2 cellular contexts compared by ENCODE assay signal in the genomic region with DNA sequence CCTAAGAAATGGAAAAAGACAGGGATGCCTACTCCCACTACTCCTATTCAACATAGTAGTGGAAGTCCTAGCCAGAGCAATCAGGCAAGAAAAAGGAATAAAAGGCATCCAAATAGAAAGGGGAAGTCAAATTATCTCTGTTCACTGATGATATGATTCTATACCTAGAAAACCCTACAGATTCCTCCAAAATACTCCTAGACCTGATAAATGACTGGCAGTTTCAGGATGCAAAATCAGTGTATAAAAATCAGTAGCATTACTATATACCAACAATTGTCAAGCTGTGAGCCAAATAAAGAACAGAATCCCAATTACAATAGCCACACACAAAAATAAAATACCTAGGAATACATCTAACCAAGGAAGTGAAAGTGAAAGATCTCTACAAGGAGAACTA.
TF ChIP-seq lines count a peak whose summit lies in the region.

No MANE protein-coding gene starts in this region.

TF ChIP-seq in K562, 482 proteins besides CTCF, POLR2A, EP300 and RAD21:
- no peak for TF ChIP-seq CEBPG (CRISPR knock-in tag; IDR thresholded peaks at IDR 0.05)
- no peak for TF ChIP-seq CEBPG (tag; conservative IDR thresholded peaks at IDR 0.05 in 1 of 2, IDR thresholded peaks at IDR 0.05 in 1 of 2)
- 0 out of 2 replicates have a peak, but pooled peaks have one; percentile 5 for TF ChIP-seq TCF3 (CRISPR knock-in tag; IDR thresholded peaks at IDR 0.05)
- no peak for TF ChIP-seq GATAD2A (IDR thresholded peaks at IDR 0.05)
- no peak for TF ChIP-seq BRD9 (IDR thresholded peaks at IDR 0.05; ENCODE audit: low read depth, partially characterized antibody)
- no peak for TF ChIP-seq NR2C1 (IDR thresholded peaks at IDR 0.05)
- no peak for TF ChIP-seq NR2C1 (tag; IDR thresholded peaks at IDR 0.05)
- peak; percentile 54 to 68; a peak in 3 of 4 replicates for TF ChIP-seq KDM1A (IDR thresholded peaks at IDR 0.05)
- no peak for TF ChIP-seq EP400 (IDR thresholded peaks at IDR 0.05)
- TF ChIP-seq NR1H2 (CRISPR knock-in tag; IDR thresholded peaks at IDR 0.05), result no peak
- TF ChIP-seq SMC3 (conservative IDR thresholded peaks at IDR 0.05; ENCODE audit: insufficient read depth, low read depth, low read length), result no peak
- TF ChIP-seq CBX8 (IDR thresholded peaks at IDR 0.05; ENCODE audit: borderline replicate concordance, extremely low read depth, low read depth, low read length, poor library complexity, severe bottlenecking), result no peak
- TF ChIP-seq SMAD3 (CRISPR knock-in tag; conservative IDR thresholded peaks at IDR 0.05), result no peak
- peak in 1 of 2 experiments; percentile 39; a peak in 1 of 4 replicates for TF ChIP-seq HDAC1 (IDR thresholded peaks at IDR 0.05)
- TF ChIP-seq SPI1 (IDR thresholded peaks at IDR 0.05; ENCODE audit: borderline replicate concordance, low read depth, low read length), result peak; percentile 49; the same call in 1 of the 2 replicates
- TF ChIP-seq, protein P1, sequence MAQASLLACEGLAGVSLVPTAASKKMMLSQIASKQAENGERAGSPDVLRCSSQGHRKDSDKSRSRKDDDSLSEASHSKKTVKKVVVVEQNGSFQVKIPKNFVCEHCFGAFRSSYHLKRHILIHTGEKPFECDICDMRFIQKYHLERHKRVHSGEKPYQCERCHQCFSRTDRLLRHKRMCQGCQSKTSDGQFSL (CRISPR knock-in tag; IDR thresholded peaks at IDR 0.05), result no peak
- TF ChIP-seq, protein P1 (tag; IDR thresholded peaks at IDR 0.05), result no peak
- no peak for TF ChIP-seq ZNF174 (CRISPR knock-in tag; IDR thresholded peaks at IDR 0.05)
- TF ChIP-seq MAFG (tag; conservative IDR thresholded peaks at IDR 0.05), result 0 out of 2 replicates have a peak, but pooled peaks have one; percentile 10
- TF ChIP-seq PTBP1 (IDR thresholded peaks at IDR 0.05; ENCODE audit: low read depth, low read length), result no peak
- no peak for TF ChIP-seq TCF7L2 (IDR thresholded peaks at IDR 0.05; ENCODE audit: low read depth, low read length)
- TF ChIP-seq RCOR1 (IDR thresholded peaks at IDR 0.05; ENCODE audit: borderline replicate concordance in 1 of 2, low read depth in 2 of 2, low read length in 2 of 2), result peak in 1 of 2 experiments; percentile 67; a peak in 2 of 4 replicates
- no peak for TF ChIP-seq ESRRA (IDR thresholded peaks at IDR 0.05; ENCODE audit: borderline replicate concordance, low read depth)
- TF ChIP-seq ADNP (tag; IDR thresholded peaks at IDR 0.05), result 0 out of 2 replicates have a peak, but pooled peaks have one; percentile 22
- TF ChIP-seq, protein P2, sequence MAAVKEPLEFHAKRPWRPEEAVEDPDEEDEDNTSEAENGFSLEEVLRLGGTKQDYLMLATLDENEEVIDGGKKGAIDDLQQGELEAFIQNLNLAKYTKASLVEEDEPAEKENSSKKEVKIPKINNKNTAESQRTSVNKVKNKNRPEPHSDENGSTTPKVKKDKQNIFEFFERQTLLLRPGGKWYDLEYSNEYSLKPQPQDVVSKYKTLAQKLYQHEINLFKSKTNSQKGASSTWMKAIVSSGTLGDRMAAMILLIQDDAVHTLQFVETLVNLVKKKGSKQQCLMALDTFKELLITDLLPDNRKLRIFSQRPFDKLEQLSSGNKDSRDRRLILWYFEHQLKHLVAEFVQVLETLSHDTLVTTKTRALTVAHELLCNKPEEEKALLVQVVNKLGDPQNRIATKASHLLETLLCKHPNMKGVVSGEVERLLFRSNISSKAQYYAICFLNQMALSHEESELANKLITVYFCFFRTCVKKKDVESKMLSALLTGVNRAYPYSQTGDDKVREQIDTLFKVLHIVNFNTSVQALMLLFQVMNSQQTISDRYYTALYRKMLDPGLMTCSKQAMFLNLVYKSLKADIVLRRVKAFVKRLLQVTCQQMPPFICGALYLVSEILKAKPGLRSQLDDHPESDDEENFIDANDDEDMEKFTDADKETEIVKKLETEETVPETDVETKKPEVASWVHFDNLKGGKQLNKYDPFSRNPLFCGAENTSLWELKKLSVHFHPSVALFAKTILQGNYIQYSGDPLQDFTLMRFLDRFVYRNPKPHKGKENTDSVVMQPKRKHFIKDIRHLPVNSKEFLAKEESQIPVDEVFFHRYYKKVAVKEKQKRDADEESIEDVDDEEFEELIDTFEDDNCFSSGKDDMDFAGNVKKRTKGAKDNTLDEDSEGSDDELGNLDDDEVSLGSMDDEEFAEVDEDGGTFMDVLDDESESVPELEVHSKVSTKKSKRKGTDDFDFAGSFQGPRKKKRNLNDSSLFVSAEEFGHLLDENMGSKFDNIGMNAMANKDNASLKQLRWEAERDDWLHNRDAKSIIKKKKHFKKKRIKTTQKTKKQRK (IDR thresholded peaks at IDR 0.05; ENCODE audit: borderline replicate concordance, low read depth, low read length), result no peak
- TF ChIP-seq, protein P3, sequence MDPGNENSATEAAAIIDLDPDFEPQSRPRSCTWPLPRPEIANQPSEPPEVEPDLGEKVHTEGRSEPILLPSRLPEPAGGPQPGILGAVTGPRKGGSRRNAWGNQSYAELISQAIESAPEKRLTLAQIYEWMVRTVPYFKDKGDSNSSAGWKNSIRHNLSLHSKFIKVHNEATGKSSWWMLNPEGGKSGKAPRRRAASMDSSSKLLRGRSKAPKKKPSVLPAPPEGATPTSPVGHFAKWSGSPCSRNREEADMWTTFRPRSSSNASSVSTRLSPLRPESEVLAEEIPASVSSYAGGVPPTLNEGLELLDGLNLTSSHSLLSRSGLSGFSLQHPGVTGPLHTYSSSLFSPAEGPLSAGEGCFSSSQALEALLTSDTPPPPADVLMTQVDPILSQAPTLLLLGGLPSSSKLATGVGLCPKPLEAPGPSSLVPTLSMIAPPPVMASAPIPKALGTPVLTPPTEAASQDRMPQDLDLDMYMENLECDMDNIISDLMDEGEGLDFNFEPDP (CRISPR knock-in tag; IDR thresholded peaks at IDR 0.05), result no peak

TF ChIP-seq in GM23338, 12 proteins besides CTCF, POLR2A, EP300 and RAD21:
- TF ChIP-seq POLR2AphosphoS5 (IDR thresholded peaks at IDR 0.05; ENCODE audit: low read depth), result no peak
TF ChIP-seq in GM23338: peak in this region for 0.
